Comparison of ENCODE assay signal across 24 cellular contexts in genomic region chr5:78717674-78718073, GRCh38.
A peak's percentile ranks its signal among the peaks of the same experiment; 100 is the strongest.
DNase-seq lines count a peak whose midpoint lies in the region; ATAC-seq and TF ChIP-seq lines count a peak whose summit lies in the region.
"Had no signal": no experiment of that assay in that cellular context is flagged by ENCODE, and none has a peak within 500 bp of the region (broad histone marks: within the 10 kb centered on the region; RNA-seq: fewer than 3 reads in every experiment).

No MANE protein-coding gene starts in this region.

- peaks cover 4% of the 10 kb centered on the region for H3K9me3 Mint-ChIP-seq in endodermal cell
- no peaks in the 10 kb centered on the region for H3K9me3 Mint-ChIP-seq in stimulated activated memory B cell treated with anti-CD40 and anti-IgM and Interleukin-4, amounts not matched to agents 10 μg/mL and 1 μg/mL and 100 μg/mL, for 72 hours
- H3K9me3 Mint-ChIP-seq: central memory CD8-positive, alpha-beta T cell; IgD-negative memory B cell; neural crest cell; stimulated activated naive CD8-positive, alpha-beta T cell treated with anti-CD3 and anti-CD28 coated beads, Interleukin-15, amount 100 ng/mL, for 72 hours; T-cell had no signal

- H3K27ac ChIP-seq in SU-DHL-6 (ENCODE audit: low read depth, low read length) = peak overlapping the region; percentile 99
- no peak overlapping the region for H3K27ac ChIP-seq in endodermal cell (ENCODE audit: low read depth, low read length)
- no peak overlapping the region for H3K27ac ChIP-seq in dorsolateral prefrontal cortex
- H3K27ac ChIP-seq: esophagus muscularis mucosa, left ventricle myocardium inferior, skin epidermis, transverse colon, VCaP had no signal

- no peak overlapping the region for H3K4me3 Mint-ChIP-seq in endodermal cell
- no peak overlapping the region for H3K4me3 Mint-ChIP-seq in stimulated activated memory B cell treated with anti-CD40 and anti-IgM and Interleukin-4, amounts not matched to agents 10 μg/mL and 1 μg/mL and 100 μg/mL, for 72 hours
- H3K4me3 Mint-ChIP-seq: central memory CD8-positive, alpha-beta T cell; IgD-negative memory B cell; neural crest cell; stimulated activated naive CD8-positive, alpha-beta T cell treated with anti-CD3 and anti-CD28 coated beads, Interleukin-15, amount 100 ng/mL, for 72 hours; T-cell had no signal

- H3K4me3 ChIP-seq in SU-DHL-6 (ENCODE audit: insufficient read depth, low read length, poor library complexity, severe bottlenecking) (peak overlapping the region; percentile 61), endodermal cell (ENCODE audit: low read length) (no peak overlapping the region), dorsolateral prefrontal cortex (no peak overlapping the region)
- H3K4me3 ChIP-seq: esophagus muscularis mucosa, left ventricle myocardium inferior, MG63, skin epidermis, transverse colon had no signal

- H3K9me3 ChIP-seq in SU-DHL-6 (ENCODE audit: insufficient read depth, low read length) (no peaks in the 10 kb centered on the region), endodermal cell (ENCODE audit: control insufficient read depth, low read length) (no peaks in the 10 kb centered on the region)
- H3K9me3 ChIP-seq: BE2C, esophagus muscularis mucosa, left ventricle myocardium inferior, MG63, transverse colon had no signal

- peaks cover 41% of the 10 kb centered on the region for H3K79me2 ChIP-seq in SU-DHL-6 (ENCODE audit: insufficient read depth, low read length)

- no peaks in the 10 kb centered on the region for H3K27me3 Mint-ChIP-seq in endodermal cell (ENCODE audit: insufficient read depth)
- H3K27me3 Mint-ChIP-seq in stimulated activated memory B cell treated with anti-CD40 and anti-IgM and Interleukin-4, amounts not matched to agents 10 μg/mL and 1 μg/mL and 100 μg/mL, for 72 hours = no peaks in the 10 kb centered on the region
- H3K27me3 Mint-ChIP-seq: IgD-negative memory B cell had no signal

- H2AFZ ChIP-seq in SU-DHL-6 (ENCODE audit: low read depth, low read length, severe bottlenecking) = no peak overlapping the region

- no peaks in the 10 kb centered on the region; the same call in 1 of the 2 replicates for H3K36me3 ChIP-seq in SU-DHL-6 (ENCODE audit: low read length)
- H3K36me3 ChIP-seq in endodermal cell (ENCODE audit: control insufficient read depth, insufficient read depth, low read length) = no peaks in the 10 kb centered on the region
- H3K36me3 ChIP-seq: BE2C, esophagus muscularis mucosa, left ventricle myocardium inferior, MG63, transverse colon had no signal

- 89 to 93% methylated on average over 3 to 6 of the region's 6 CpGs for WGBS in endodermal cell (ENCODE audit: insufficient coverage in 1 of 2, insufficient read length in 1 of 2), 2 experiments

- TF ChIP-seq CTCF in SU-DHL-6 (IDR thresholded peaks at IDR 0.05; ENCODE audit: insufficient read depth, low read length, poor library complexity, severe bottlenecking) (no peak), endodermal cell (conservative IDR thresholded peaks at IDR 0.05) (no peak), dorsolateral prefrontal cortex (IDR thresholded peaks at IDR 0.05 in 54 of 56, conservative IDR thresholded peaks at IDR 0.05 in 2 of 56; ENCODE audit: low read depth in 1 of 56, partially characterized antibody in 56 of 56) (no peak)

- peaks cover 43% of the 10 kb centered on the region for H3F3A ChIP-seq in SU-DHL-6 (ENCODE audit: insufficient read depth)

- H3K27me3 ChIP-seq in SU-DHL-6 (ENCODE audit: low read length) (no peaks in the 10 kb centered on the region), endodermal cell (ENCODE audit: control insufficient read depth, insufficient read depth, low read length, poor library complexity, severe bottlenecking) (no peaks in the 10 kb centered on the region), dorsolateral prefrontal cortex (no peaks in the 10 kb centered on the region)
- H3K27me3 ChIP-seq: BE2C, esophagus muscularis mucosa, MG63, transverse colon had no signal

- no peak overlapping the region for H3K27ac Mint-ChIP-seq in endodermal cell
- H3K27ac Mint-ChIP-seq in stimulated activated memory B cell treated with anti-CD40 and anti-IgM and Interleukin-4, amounts not matched to agents 10 μg/mL and 1 μg/mL and 100 μg/mL, for 72 hours = peak overlapping the region; percentile 60
- H3K27ac Mint-ChIP-seq: progenitor cell of endocrine pancreas, T-cell had no signal

- H3K9ac ChIP-seq in SU-DHL-6 (ENCODE audit: low read length) (peak overlapping the region; percentile 78), endodermal cell (ENCODE audit: extremely low read depth, low read length, poor library complexity, severe bottlenecking) (no peak overlapping the region)

- H3K36me3 Mint-ChIP-seq in endodermal cell (ENCODE audit: low read depth) = no peaks in the 10 kb centered on the region
- H3K36me3 Mint-ChIP-seq in stimulated activated memory B cell treated with anti-CD40 and anti-IgM and Interleukin-4, amounts not matched to agents 10 μg/mL and 1 μg/mL and 100 μg/mL, for 72 hours = no peaks in the 10 kb centered on the region
- H3K36me3 Mint-ChIP-seq: IgD-negative memory B cell, T-cell had no signal

- no peaks in the 10 kb centered on the region for H3K9me2 ChIP-seq in SU-DHL-6 (replicated peaks; ENCODE audit: insufficient read depth, low read length)

- H3K4me1 Mint-ChIP-seq in endodermal cell = peaks cover 41% of the 10 kb centered on the region
- H3K4me1 Mint-ChIP-seq in stimulated activated memory B cell treated with anti-CD40 and anti-IgM and Interleukin-4, amounts not matched to agents 10 μg/mL and 1 μg/mL and 100 μg/mL, for 72 hours = peaks cover 41% of the 10 kb centered on the region
- H3K4me1 Mint-ChIP-seq: central memory CD8-positive, alpha-beta T cell; stimulated activated naive CD8-positive, alpha-beta T cell treated with anti-CD3 and anti-CD28 coated beads, Interleukin-15, amount 100 ng/mL, for 72 hours; T-cell had no signal

- DNase-seq in ELR (ENCODE audit: low read depth) = peak; percentile 73
- peak; percentile 43 for DNase-seq in endodermal cell
- no peak for DNase-seq in dorsolateral prefrontal cortex
- no peak for DNase-seq in left ventricle myocardium superior
- DNase-seq: activated CD4-positive, alpha-beta T cell treated with anti-CD3 and anti-CD28 coated beads, Interleukin-2, amount 50 U/mL, for 1 hour; BE2C; effector CD4-positive, alpha-beta T cell; left ventricle myocardium inferior; MG63; NCI-H1694; stimulated activated naive CD8-positive, alpha-beta T cell treated with anti-CD3 and anti-CD28 coated beads, Interleukin-15, amount 100 ng/mL, for 72 hours; T-cell; transverse colon had no signal

- H4K20me1 ChIP-seq in SU-DHL-6 (ENCODE audit: low read depth, low read length) = no peaks in the 10 kb centered on the region

- intact Hi-C loops in dorsolateral prefrontal cortex (cut with DNase I) = no loop called here
- intact Hi-C loops in left ventricle myocardium superior (cut with micrococcal nuclease) = no loop called here

- H3K4me1 ChIP-seq in endodermal cell (ENCODE audit: control insufficient read depth, insufficient read depth, low read length) = no peaks in the 10 kb centered on the region
- H3K4me1 ChIP-seq: BE2C, esophagus muscularis mucosa had no signal

- no peak for ATAC-seq in stimulated activated memory B cell treated with anti-CD40 and anti-IgM and Interleukin-4, amounts not matched to agents 10 μg/mL and 1 μg/mL and 100 μg/mL, for 72 hours
- ATAC-seq in HG03378 (IDR thresholded peaks at IDR 0.05; ENCODE audit: unreplicated experiment) (no peak), left ventricle myocardium superior (no peak)
- ATAC-seq: Right ventricle myocardium inferior; stimulated activated naive CD8-positive, alpha-beta T cell treated with anti-CD3 and anti-CD28 coated beads, Interleukin-15, amount 100 ng/mL, for 72 hours had no signal

- H3K4me2 ChIP-seq in SU-DHL-6 (ENCODE audit: low read depth, low read length, poor library complexity, severe bottlenecking) = peak overlapping the region; percentile 90

Comparison
In these comparisons a context has a peak if more than half of its experiments do, and no peak if none do; other contexts are left out.
1. DNase-seq: peak in ELR (single experiment) and endodermal cell (single experiment); none in dorsolateral prefrontal cortex (0 of 10) and left ventricle myocardium superior (single experiment).